32 cellular contexts compared by ENCODE assay signal in the genomic region with DNA sequence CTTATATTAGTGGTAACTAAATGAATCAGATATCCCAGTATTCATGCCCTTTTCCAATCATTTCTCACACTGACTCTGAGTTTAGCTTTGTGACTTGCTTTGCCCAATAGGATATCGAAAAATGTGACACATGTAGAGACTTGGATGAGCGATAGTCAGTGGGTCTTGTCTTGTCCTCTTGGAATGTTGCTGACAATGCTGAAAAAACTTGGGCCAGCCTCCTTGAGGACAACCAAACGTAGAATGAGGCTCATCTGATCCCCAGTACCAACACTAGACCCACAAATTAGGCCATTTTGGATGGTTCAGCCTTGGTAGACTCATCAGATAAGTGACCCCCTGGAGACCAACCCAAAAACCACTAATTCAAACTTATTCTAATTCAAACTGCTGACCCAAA.
"Had no signal": no experiment of that assay in that cellular context is flagged by ENCODE, and none has a peak within 500 bp of the region (broad histone marks: within the 10 kb centered on the region; RNA-seq: fewer than 3 reads in every experiment).

No MANE protein-coding gene starts in this region.

- H3K4me1 ChIP-seq: adrenal gland, ascending aorta, body of pancreas, breast epithelium had no signal

- H3K9me3 ChIP-seq: adrenal gland, ascending aorta, body of pancreas, breast epithelium had no signal

- DNase-seq: activated effector memory CD4-positive, alpha-beta T cell treated with anti-CD3 and anti-CD28 coated beads, Interleukin-2, amount 50 U/mL, for 16 hours; activated effector memory CD4-positive, alpha-beta T cell treated with Interleukin-2 at 50 U/mL for 16 hours; activated gamma-delta T cell; activated gamma-delta T cell treated with Interleukin-2 at 50 U/mL for 16 hours; activated naive CD4-positive, alpha-beta T cell; activated naive CD4-positive, alpha-beta T cell treated with anti-CD3 and anti-CD28 coated beads for 36 hours; activated naive CD4-positive, alpha-beta T cell treated with anti-CD3 and anti-CD28 coated beads, Interleukin-2, amount 10 ng/mL, durations not matched to agents 7 days and 5 days; activated naive CD4-positive, alpha-beta T cell treated with anti-CD3 and anti-CD28 coated beads, Interleukin-2, amount 50 U/mL, for 16 hours; activated naive CD4-positive, alpha-beta T cell treated with Interleukin-2 at 50 U/mL for 16 hours; activated naive CD8-positive, alpha-beta T cell treated with anti-CD3 and anti-CD28 coated beads for 36 hours; activated naive CD8-positive, alpha-beta T cell treated with anti-CD3 and anti-CD28 coated beads, Interleukin-2, amount 10 ng/mL, durations not matched to agents 7 days and 5 days; activated naive CD8-positive, alpha-beta T cell treated with anti-CD3 and anti-CD28 coated beads, Interleukin-2, amount 50 U/mL, for 24 hours; activated T-cell treated with anti-CD3 and anti-CD28 coated beads, Interleukin-2, amount 50 U/mL, for 24 hours; activated T-cell treated with anti-CD3 and anti-CD28 coated beads, Interleukin-2, amount 50 U/mL, for 4 hours; activated T-cell treated with anti-CD3 and anti-CD28 coated beads, Interleukin-2, amount 50 U/mL, for 48 hours; activated T-cell treated with anti-CD3 and anti-CD28 coated beads, Interleukin-2, amount 50 U/mL, for 72 hours; adrenal gland; amniotic stem cell; amygdala; anterior cingulate cortex; aorta; body of pancreas; brain microvascular endothelial cell; central memory CD4-positive, alpha-beta T cell; cerebellar nuclear complex had no signal

- FAIRE-seq: astrocyte, bronchial epithelial cell had no signal

- H3K27ac ChIP-seq: adrenal gland, ascending aorta, body of pancreas, brain microvascular endothelial cell, breast epithelium, cardiac muscle cell had no signal

- ATAC-seq: activated naive CD4-positive, alpha-beta T cell treated with anti-CD3 and anti-CD28 coated beads, Interleukin-2, amount 50 U/mL, for 72 hours; activated naive CD8-positive, alpha-beta T cell treated with anti-CD3 and anti-CD28 coated beads, Interleukin-2, amount 50 U/mL, for 24 hours; activated T-cell treated with anti-CD3 and anti-CD28 coated beads, Interleukin-2, amount 50 U/mL, for 4 hours; activated T-cell treated with anti-CD3 and anti-CD28 coated beads, Interleukin-2, amount 50 U/mL, for 72 hours; activated T-helper 17 cell treated with anti-CD3 and anti-CD28 coated beads, Interleukin-2, amount 50 U/mL, for 72 hours; body of pancreas had no signal

- H3K4me3 ChIP-seq: adrenal gland, ascending aorta, body of pancreas, breast epithelium, cardiac muscle cell had no signal

- H3K27me3 ChIP-seq: adrenal gland, ascending aorta, body of pancreas, brain microvascular endothelial cell, breast epithelium, cardiac muscle cell had no signal

- H3K36me3 ChIP-seq: adrenal gland, ascending aorta, brain microvascular endothelial cell, breast epithelium, cardiac muscle cell had no signal
